In genomic region chr10:93006435-93007039, GRCh38 we compare ENCODE assay signal across 8 cellular contexts. TPM values are rescaled to one million over a fixed set of nuclear protein-coding genes. Genes with fewer than 3 reads are reported as not detected.
DNase-seq lines count a peak whose midpoint lies in the region; ATAC-seq and TF ChIP-seq lines count a peak whose summit lies in the region.

No MANE protein-coding gene starts in this region.

- H3K27ac ChIP-seq in coronary artery: no peak overlapping the region

- peak; percentile 19 for TF ChIP-seq CTCF in coronary artery (IDR thresholded peaks at IDR 0.05)
- TF ChIP-seq CTCF in neural crest cell (conservative IDR thresholded peaks at IDR 0.05): peak; percentile 72

- H3K27ac Mint-ChIP-seq in neural crest cell (ENCODE audit: unreplicated experiment): no peak overlapping the region
- no peak overlapping the region for H3K27ac Mint-ChIP-seq in T-cell

- no peak for ATAC-seq in T-cell (replicated peaks in 1 of 4)
- ATAC-seq in HG02678 (IDR thresholded peaks at IDR 0.05; ENCODE audit: unreplicated experiment): no peak
- ATAC-seq in esophagus mucosa: no peak

- peak; percentile 23 for DNase-seq in NCI-H748 (lab: John Stamatoyannopoulos, UW; ENCODE audit: unreplicated experiment)
- DNase-seq in NCI-H748 treated with DMSO at 0.1 percent for 48 hours (lab: John Stamatoyannopoulos, UW): no peak
- DNase-seq in NCI-H2227 treated with DMSO at 0.1 percent for 48 hours (lab: John Stamatoyannopoulos, UW): peak; percentile 27
- no peak for DNase-seq in coronary artery (ENCODE audit: low spot score)
- no peak for DNase-seq in neural crest cell (ENCODE audit: low read depth, low spot score)
- no peak for DNase-seq in T-cell

- H3K27me3 Mint-ChIP-seq in neural crest cell (ENCODE audit: low read depth): no peaks in the 10 kb centered on the region
- no peaks in the 10 kb centered on the region for H3K27me3 Mint-ChIP-seq in T-cell

- H3K4me1 Mint-ChIP-seq in neural crest cell (no peaks in the 10 kb centered on the region), T-cell (no peaks in the 10 kb centered on the region)

- H3K9me3 Mint-ChIP-seq in neural crest cell: no peaks in the 10 kb centered on the region
- H3K9me3 Mint-ChIP-seq in T-cell: no peaks in the 10 kb centered on the region

- H3K36me3 Mint-ChIP-seq in neural crest cell (ENCODE audit: low read depth): no peaks in the 10 kb centered on the region
- peaks cover 25% of the 10 kb centered on the region for H3K36me3 Mint-ChIP-seq in T-cell

- H3K4me3 Mint-ChIP-seq in neural crest cell (no peak overlapping the region), T-cell (no peak overlapping the region)

- no peak overlapping the region for H3K4me3 ChIP-seq in coronary artery

- POLR2A ChIA-PET in T-cell (lab: Charles Lee): interaction anchor here (0.6 to 0.9 kb wide), 2 partner anchors 10 to 11 kb away, joined by 3 read pairs; no protein-coding TSS in a partner anchor

- CTCF ChIA-PET in T-cell (lab: Charles Lee): no interaction called here

RNA-seq across cellular contexts. Expression of gene CYP26C1, which starts 54.1 kb away (rescaled TPM):
- total RNA-seq in neural crest cell (0.30 and 0.37 TPM in 2 replicates), T-cell (under 1 TPM; 0.20 to 0.49 (median 0.38) TPM), esophagus mucosa (not detected)

Comparison
In these comparisons a context has a peak if more than half of its experiments do, and no peak if none do; other contexts are left out.
1. DNase-seq: peak in NCI-H748 (single experiment) and NCI-H2227 treated with DMSO at 0.1 percent for 48 hours (single experiment); none in NCI-H748 treated with DMSO at 0.1 percent for 48 hours (single experiment), coronary artery (single experiment), neural crest cell (single experiment) and T-cell (0 of 34).